ENCODE assay signal across 16 cellular contexts in genomic region chr15:59814409-59814808, GRCh38.
DNase-seq lines count a peak whose midpoint lies in the region; ATAC-seq lines count a peak whose summit lies in the region.
"Had no signal": no experiment of that assay in that cellular context is flagged by ENCODE, and none has a peak within 500 bp of the region (broad histone marks: within the 10 kb centered on the region; RNA-seq: fewer than 3 reads in every experiment).

No MANE protein-coding gene starts in this region.

- no peak overlapping the region for H3K4me3 Mint-ChIP-seq in activated naive CD4-positive, alpha-beta T cell treated with anti-CD3 and anti-CD28 coated beads, Interleukin-2, amount 10 ng/mL, durations not matched to agents 7 days and 5 days
- H3K4me3 Mint-ChIP-seq in activated naive CD4-positive, alpha-beta T cell treated with anti-CD3 and anti-CD28 coated beads, Interleukin-2, amount 50 U/mL, for 24 hours: peak overlapping the region; percentile 5
- H3K4me3 Mint-ChIP-seq in stimulated activated naive CD8-positive, alpha-beta T cell treated with anti-CD3 and anti-CD28 coated beads, Interleukin-15, amount 100 ng/mL, for 72 hours: peak overlapping the region; percentile 8 to 16
- H3K4me3 Mint-ChIP-seq: stimulated activated effector memory CD8-positive, alpha-beta T cell treated with anti-CD3 and anti-CD28 coated beads, Interleukin-12 subunit alpha, Interleukin-12 subunit beta, amount 100 ng/mL, for 72 hours; type B pancreatic cell had no signal

- H3K36me3 Mint-ChIP-seq in activated naive CD4-positive, alpha-beta T cell treated with anti-CD3 and anti-CD28 coated beads, Interleukin-2, amount 10 ng/mL, durations not matched to agents 7 days and 5 days: no peaks in the 10 kb centered on the region
- peaks cover 2% of the 10 kb centered on the region for H3K36me3 Mint-ChIP-seq in activated naive CD4-positive, alpha-beta T cell treated with anti-CD3 and anti-CD28 coated beads, Interleukin-2, amount 50 U/mL, for 24 hours
- H3K36me3 Mint-ChIP-seq: stimulated activated effector memory CD8-positive, alpha-beta T cell treated with anti-CD3 and anti-CD28 coated beads, Interleukin-12 subunit alpha, Interleukin-12 subunit beta, amount 100 ng/mL, for 72 hours; type B pancreatic cell had no signal

- peaks cover 19% of the 10 kb centered on the region for H3K27me3 Mint-ChIP-seq in activated naive CD4-positive, alpha-beta T cell treated with anti-CD3 and anti-CD28 coated beads, Interleukin-2, amount 10 ng/mL, durations not matched to agents 7 days and 5 days
- H3K27me3 Mint-ChIP-seq in activated naive CD4-positive, alpha-beta T cell treated with anti-CD3 and anti-CD28 coated beads, Interleukin-2, amount 50 U/mL, for 24 hours: no peaks in the 10 kb centered on the region
- no peaks in the 10 kb centered on the region for H3K27me3 Mint-ChIP-seq in stimulated activated naive CD8-positive, alpha-beta T cell treated with anti-CD3 and anti-CD28 coated beads, Interleukin-15, amount 100 ng/mL, for 72 hours

- peaks cover 37% of the 10 kb centered on the region for H3K4me1 Mint-ChIP-seq in activated naive CD4-positive, alpha-beta T cell treated with anti-CD3 and anti-CD28 coated beads, Interleukin-2, amount 10 ng/mL, durations not matched to agents 7 days and 5 days
- peaks cover 35% of the 10 kb centered on the region for H3K4me1 Mint-ChIP-seq in activated naive CD4-positive, alpha-beta T cell treated with anti-CD3 and anti-CD28 coated beads, Interleukin-2, amount 50 U/mL, for 24 hours
- H3K4me1 Mint-ChIP-seq in stimulated activated naive CD8-positive, alpha-beta T cell treated with anti-CD3 and anti-CD28 coated beads, Interleukin-15, amount 100 ng/mL, for 72 hours: peaks cover 34% of the 10 kb centered on the region

- DNase-seq in activated naive CD4-positive, alpha-beta T cell treated with anti-CD3 and anti-CD28 coated beads, Interleukin-2, amount 10 ng/mL, durations not matched to agents 7 days and 5 days: peak; percentile 65
- DNase-seq in activated naive CD4-positive, alpha-beta T cell treated with Interleukin-2 at 50 U/mL for 16 hours: no peak
- peak; percentile 13 for DNase-seq in T follicular helper cell (ENCODE audit: low read depth)
- DNase-seq in stimulated activated naive CD8-positive, alpha-beta T cell treated with anti-CD3 and anti-CD28 coated beads, Interleukin-15, amount 100 ng/mL, for 72 hours: no peak
- DNase-seq in left cardiac atrium: no peak
- no peak for DNase-seq in NCI-H2081 treated with DMSO at 0.1 percent for 48 hours (lab: John Stamatoyannopoulos, UW)
- DNase-seq: COR-L47, EL, GOT3, left lung, NCI-H1436 treated with DMSO at 0.1 percent for 48 hours, PC-9 had no signal

- intact Hi-C loops in left cardiac atrium (cut with DNase I): no loop called here

- CTCF ChIA-PET in activated naive CD4-positive, alpha-beta T cell treated with anti-CD3 and anti-CD28 coated beads, Interleukin-2, amount 10 ng/mL, durations not matched to agents 7 days and 5 days (lab: Charles Lee): no interaction called here

- ATAC-seq in stimulated activated naive CD8-positive, alpha-beta T cell treated with anti-CD3 and anti-CD28 coated beads, Interleukin-15, amount 100 ng/mL, for 72 hours: no peak
- ATAC-seq in HG03135 (IDR thresholded peaks at IDR 0.05; ENCODE audit: unreplicated experiment) (no peak), left cardiac atrium (no peak)
- ATAC-seq: left lung; stimulated activated effector memory CD8-positive, alpha-beta T cell treated with anti-CD3 and anti-CD28 coated beads, Interleukin-12 subunit alpha, Interleukin-12 subunit beta, amount 100 ng/mL, for 72 hours had no signal

- H3K27ac Mint-ChIP-seq in activated naive CD4-positive, alpha-beta T cell treated with anti-CD3 and anti-CD28 coated beads, Interleukin-2, amount 10 ng/mL, durations not matched to agents 7 days and 5 days: peak overlapping the region; percentile 80
- peak overlapping the region; percentile 49 for H3K27ac Mint-ChIP-seq in activated naive CD4-positive, alpha-beta T cell treated with anti-CD3 and anti-CD28 coated beads, Interleukin-2, amount 50 U/mL, for 24 hours
- peak overlapping the region in 1 of 2 donors; percentile 60 for H3K27ac Mint-ChIP-seq in stimulated activated naive CD8-positive, alpha-beta T cell treated with anti-CD3 and anti-CD28 coated beads, Interleukin-15, amount 100 ng/mL, for 72 hours
- H3K27ac Mint-ChIP-seq: stimulated activated effector memory CD8-positive, alpha-beta T cell treated with anti-CD3 and anti-CD28 coated beads, Interleukin-12 subunit alpha, Interleukin-12 subunit beta, amount 100 ng/mL, for 72 hours; type B pancreatic cell had no signal

- no peaks in the 10 kb centered on the region for H3K9me3 Mint-ChIP-seq in activated naive CD4-positive, alpha-beta T cell treated with anti-CD3 and anti-CD28 coated beads, Interleukin-2, amount 10 ng/mL, durations not matched to agents 7 days and 5 days
- H3K9me3 Mint-ChIP-seq in activated naive CD4-positive, alpha-beta T cell treated with anti-CD3 and anti-CD28 coated beads, Interleukin-2, amount 50 U/mL, for 24 hours: no peaks in the 10 kb centered on the region
- H3K9me3 Mint-ChIP-seq in stimulated activated naive CD8-positive, alpha-beta T cell treated with anti-CD3 and anti-CD28 coated beads, Interleukin-15, amount 100 ng/mL, for 72 hours: no peaks in the 10 kb centered on the region
- H3K9me3 Mint-ChIP-seq: stimulated activated effector memory CD8-positive, alpha-beta T cell treated with anti-CD3 and anti-CD28 coated beads, Interleukin-12 subunit alpha, Interleukin-12 subunit beta, amount 100 ng/mL, for 72 hours; type B pancreatic cell had no signal

Comparison
In these comparisons a context has a peak if more than half of its experiments do, and no peak if none do; other contexts are left out.
1. DNase-seq: peak in activated naive CD4-positive, alpha-beta T cell treated with anti-CD3 and anti-CD28 coated beads, Interleukin-2, amount 10 ng/mL, durations not matched to agents 7 days and 5 days (single experiment) and T follicular helper cell (single experiment); none in activated naive CD4-positive, alpha-beta T cell treated with Interleukin-2 at 50 U/mL for 16 hours (single experiment), stimulated activated naive CD8-positive, alpha-beta T cell treated with anti-CD3 and anti-CD28 coated beads, Interleukin-15, amount 100 ng/mL, for 72 hours (0 of 2), left cardiac atrium (single experiment) and NCI-H2081 treated with DMSO at 0.1 percent for 48 hours (single experiment).